ENCODE assay signal across 10 cellular contexts in genomic region chr5:175444905-175445456, GRCh38. TPM values are rescaled to one million over a fixed set of nuclear protein-coding genes. Genes with fewer than 3 reads are reported as not detected.
DNase-seq lines count a peak whose midpoint lies in the region; ATAC-seq and TF ChIP-seq lines count a peak whose summit lies in the region.
"Had no signal": no experiment of that assay in that cellular context is flagged by ENCODE, and none has a peak within 500 bp of the region (broad histone marks: within the 10 kb centered on the region; RNA-seq: fewer than 3 reads in every experiment).

No MANE protein-coding gene starts in this region.

- H3K4me1 ChIP-seq in iPS-20b (ENCODE audit: insufficient read depth, low read length) (peaks cover 7% of the 10 kb centered on the region; the same call in 1 of the 2 replicates), thoracic aorta (ENCODE audit: control insufficient read depth in 1 of 2, low read depth in 2 of 2) (peaks cover 6 to 47% of the 10 kb centered on the region in 2 donors)

- no peak overlapping the region for H3K27ac ChIP-seq in iPS-20b (ENCODE audit: low read length)
- no peak overlapping the region for H3K27ac ChIP-seq in thoracic aorta

- no peaks in the 10 kb centered on the region for H3K9me3 ChIP-seq in iPS-20b (ENCODE audit: insufficient read depth, low read depth, low read length)
- no peaks in the 10 kb centered on the region for H3K9me3 ChIP-seq in thoracic aorta

- ATAC-seq in activated T-cell treated with anti-CD3 and anti-CD28 coated beads, Interleukin-2, amount 50 U/mL, for 4 hours = peak in 1 of 2 donors; percentile 12
- ATAC-seq in WTC11 (peak; percentile 7), thoracic aorta (ENCODE audit: insufficient number of reproducible peaks, low FRiP score, low read depth) (no peak), HG02678 (IDR thresholded peaks at IDR 0.05; ENCODE audit: unreplicated experiment) (no peak)

- peaks cover 59% of the 10 kb centered on the region for H3K27me3 Mint-ChIP-seq in activated T-cell treated with anti-CD3 and anti-CD28 coated beads, Interleukin-2, amount 50 U/mL, for 4 hours (ENCODE audit: low read depth)
- H3K27me3 Mint-ChIP-seq in WTC11 (ENCODE audit: low read depth) = peaks cover 63% of the 10 kb centered on the region

- DNase-seq in activated T-cell treated with anti-CD3 and anti-CD28 coated beads, Interleukin-2, amount 50 U/mL, for 4 hours = no peak
- DNase-seq in activated T-cell treated with anti-CD3 and anti-CD28 coated beads, Interleukin-2, amount 50 U/mL, for 48 hours = no peak
- DNase-seq in WTC11 (ENCODE audit: low spot score) = peak; percentile 33
- DNase-seq in thoracic aorta (ENCODE audit: low spot score) = no peak
- no peak for DNase-seq in HPDE6-E6E7 (ENCODE audit: extremely low spot score)
- DNase-seq in SHP77 (lab: John Stamatoyannopoulos, UW) = no peak
- DNase-seq: cerebellar nuclear complex had no signal

- H3K36me3 ChIP-seq in iPS-20b (ENCODE audit: insufficient read depth, low read depth, low read length) = no peaks in the 10 kb centered on the region
- H3K36me3 ChIP-seq in thoracic aorta = no peaks in the 10 kb centered on the region

- no peak overlapping the region for H3K9ac ChIP-seq in iPS-20b (ENCODE audit: low read depth, low read length)

- H3K9me3 Mint-ChIP-seq in activated T-cell treated with anti-CD3 and anti-CD28 coated beads, Interleukin-2, amount 50 U/mL, for 4 hours = no peaks in the 10 kb centered on the region
- no peaks in the 10 kb centered on the region for H3K9me3 Mint-ChIP-seq in WTC11

- no peak for TF ChIP-seq CTCF in WTC11 (IDR thresholded peaks at IDR 0.05)
- TF ChIP-seq CTCF in thoracic aorta (IDR thresholded peaks at IDR 0.05) = no peak

- CTCF ChIA-PET in WTC11 (lab: Charles Lee) = interaction anchor here (0.6 to 1.4 kb wide), 6 partner anchors 19 to 509 kb away, joined by 3 to 9 read pairs (median 4); no protein-coding TSS in a partner anchor

- POLR2A ChIA-PET in WTC11 (lab: Charles Lee) = no interaction called here

- no peaks in the 10 kb centered on the region for H3K36me3 Mint-ChIP-seq in activated T-cell treated with anti-CD3 and anti-CD28 coated beads, Interleukin-2, amount 50 U/mL, for 4 hours (ENCODE audit: insufficient read depth)
- no peaks in the 10 kb centered on the region for H3K36me3 Mint-ChIP-seq in WTC11

- peak overlapping the region; percentile 66 for H3K4me3 Mint-ChIP-seq in activated T-cell treated with anti-CD3 and anti-CD28 coated beads, Interleukin-2, amount 50 U/mL, for 4 hours
- H3K4me3 Mint-ChIP-seq in WTC11 = peak overlapping the region; percentile 71

- H3K27ac Mint-ChIP-seq in WTC11 = no peak overlapping the region

- H3K27me3 ChIP-seq in iPS-20b (ENCODE audit: insufficient read depth, low read length) (peaks cover 71% of the 10 kb centered on the region), thoracic aorta (replicated peaks; ENCODE audit: insufficient read depth) (no peaks in the 10 kb centered on the region)

- H3K4me3 ChIP-seq in iPS-20b (ENCODE audit: low read length) = peak overlapping the region; percentile 48; the same call in 1 of the 2 replicates
- peak overlapping the region; percentile 72 for H3K4me3 ChIP-seq in thoracic aorta

- peaks cover 9% of the 10 kb centered on the region for H3K4me1 Mint-ChIP-seq in activated T-cell treated with anti-CD3 and anti-CD28 coated beads, Interleukin-2, amount 50 U/mL, for 4 hours (ENCODE audit: low read depth)
- H3K4me1 Mint-ChIP-seq in WTC11 = peaks cover 31% of the 10 kb centered on the region

TF ChIP-seq in WTC11, 78 proteins besides CTCF, POLR2A, EP300 and RAD21:
- no peak for TF ChIP-seq NFATC4 (CRISPR knock-in tag; IDR thresholded peaks at IDR 0.05)
- no peak for TF ChIP-seq STAT6 (CRISPR knock-in tag; conservative IDR thresholded peaks at IDR 0.05; ENCODE audit: low read depth)
- no peak for TF ChIP-seq E2F1 (CRISPR knock-in tag; IDR thresholded peaks at IDR 0.05)
- TF ChIP-seq SMAD4 (CRISPR knock-in tag; IDR thresholded peaks at IDR 0.05) = no peak
- no peak for TF ChIP-seq IRF2 (CRISPR knock-in tag; IDR thresholded peaks at IDR 0.05; ENCODE audit: borderline replicate concordance, low read depth)
- no peak for TF ChIP-seq ZNF121 (CRISPR knock-in tag; IDR thresholded peaks at IDR 0.05)
- no peak for TF ChIP-seq TCF7 (CRISPR knock-in tag; IDR thresholded peaks at IDR 0.05; ENCODE audit: low read depth)
- no peak for TF ChIP-seq SMAD3 (CRISPR knock-in tag; IDR thresholded peaks at IDR 0.05; ENCODE audit: borderline replicate concordance)
- TF ChIP-seq GRHL2 (CRISPR knock-in tag; IDR thresholded peaks at IDR 0.05; ENCODE audit: insufficient replicate concordance, severe bottlenecking) = no peak
- no peak for TF ChIP-seq GABPB1 (CRISPR knock-in tag; IDR thresholded peaks at IDR 0.05)
- TF ChIP-seq TEAD1 (CRISPR knock-in tag; IDR thresholded peaks at IDR 0.05) = no peak
- TF ChIP-seq ZNF317 (CRISPR knock-in tag; IDR thresholded peaks at IDR 0.05; ENCODE audit: borderline replicate concordance, low read depth) = no peak
- TF ChIP-seq ZBTB21 (CRISPR knock-in tag; IDR thresholded peaks at IDR 0.05; ENCODE audit: borderline replicate concordance) = no peak
- TF ChIP-seq AR (CRISPR knock-in tag; IDR thresholded peaks at IDR 0.05) = no peak
- TF ChIP-seq TP53 (CRISPR knock-in tag; IDR thresholded peaks at IDR 0.05) = no peak
- TF ChIP-seq ETV6 (CRISPR knock-in tag; IDR thresholded peaks at IDR 0.05) = no peak; the same call in 1 of the 2 replicates

RNA-seq across cellular contexts. Expression of gene DRD1, which starts 1.0 kb away (rescaled TPM):
- total RNA-seq in activated T-cell treated with anti-CD3 and anti-CD28 coated beads, Interleukin-2, amount 50 U/mL, for 4 hours = under 1 TPM in 1 of 3 donors, not detected in 2; 0.05 TPM
- 0.07 TPM in 2 of 3 replicates, not detected in the other for total RNA-seq in WTC11 (2021)
- under 1 TPM; 0.41 to 0.99 TPM for total RNA-seq in thoracic aorta
- total RNA-seq: HT1080 had no signal

RNA-seq across cellular contexts. Expression of gene SFXN1, which starts 33.4 kb away (rescaled TPM):
- total RNA-seq in activated T-cell treated with anti-CD3 and anti-CD28 coated beads, Interleukin-2, amount 50 U/mL, for 4 hours = 100 to 1,000 TPM; 345 to 411 (median 373) TPM
- total RNA-seq in WTC11 (2021) = 82.9 to 96.1 TPM (median 85.6 TPM) in 3 replicates
- 10 to 100 TPM; 22.9 to 50.8 TPM for total RNA-seq in thoracic aorta
